In genomic region chr3:16840111-16840444, GRCh38 we compare ENCODE assay signal across 18 cellular contexts.
"Had no signal": no experiment of that assay in that cellular context is flagged by ENCODE, and none has a peak within 500 bp of the region (broad histone marks: within the 10 kb centered on the region; RNA-seq: fewer than 3 reads in every experiment).

No MANE protein-coding gene starts in this region.

- H3K27ac Mint-ChIP-seq: activated CD4-positive, alpha-beta T cell treated with anti-CD3 and anti-CD28 coated beads, Interleukin-2, amount 10 ng/mL, durations not matched to agents 24 days and 14 days; activated naive CD4-positive, alpha-beta T cell treated with anti-CD3 and anti-CD28 coated beads, Interleukin-2, amount 50 U/mL, for 72 hours; memory B cell; natural killer cell treated with Interleukin-12 subunit alpha and Interleukin-12 subunit beta and Interleukin-15 and Interleukin-18, amount 100 ng/mL, for 72 hours; type B pancreatic cell had no signal

- H3K27ac ChIP-seq: prostate gland, suprapubic skin, VCaP had no signal

- H3K9me3 Mint-ChIP-seq: activated naive CD4-positive, alpha-beta T cell treated with anti-CD3 and anti-CD28 coated beads, Interleukin-2, amount 50 U/mL, for 72 hours; central memory CD8-positive, alpha-beta T cell; immature natural killer cell; memory B cell; natural killer cell treated with Interleukin-12 subunit alpha and Interleukin-12 subunit beta and Interleukin-15 and Interleukin-18, amount 100 ng/mL, for 72 hours; type B pancreatic cell had no signal

- H3K36me3 Mint-ChIP-seq: activated naive CD4-positive, alpha-beta T cell treated with anti-CD3 and anti-CD28 coated beads, Interleukin-2, amount 50 U/mL, for 72 hours; brain; immature natural killer cell; memory B cell; natural killer cell treated with Interleukin-12 subunit alpha and Interleukin-12 subunit beta and Interleukin-15 and Interleukin-18, amount 100 ng/mL, for 72 hours; type B pancreatic cell had no signal

- ATAC-seq: activated naive CD4-positive, alpha-beta T cell treated with anti-CD3 and anti-CD28 coated beads, Interleukin-2, amount 50 U/mL, for 72 hours; natural killer cell treated with Interleukin-12 subunit alpha and Interleukin-12 subunit beta and Interleukin-15 and Interleukin-18, amount 100 ng/mL, for 72 hours; stimulated activated naive CD8-positive, alpha-beta T cell treated with anti-CD3 and anti-CD28 coated beads, Interleukin-15, Interleukin-2, amounts not matched to agents 100 U/mL and 50 U/mL, for 24 hours had no signal

- H3K27me3 ChIP-seq: suprapubic skin had no signal

- DNase-seq: activated effector memory CD4-positive, alpha-beta T cell treated with Interleukin-2 at 50 U/mL for 16 hours; amygdala; erythroblast; immature natural killer cell; nucleus accumbens; stimulated activated CD4-positive, alpha-beta T cell treated with anti-CD3 and anti-CD28 coated beads, Interleukin-4, amount 100 ng/mL, for 1 hour; stimulated activated CD8-positive, alpha-beta memory T cell treated with anti-CD3 and anti-CD28 coated beads, Interleukin-4, amount 100 ng/mL, for 48 hours; stimulated activated naive CD8-positive, alpha-beta T cell treated with anti-CD3 and anti-CD28 coated beads, Interleukin-15, Interleukin-2, amounts not matched to agents 100 U/mL and 50 U/mL, for 24 hours had no signal

- H3K4me3 Mint-ChIP-seq: activated CD4-positive, alpha-beta T cell treated with anti-CD3 and anti-CD28 coated beads, Interleukin-2, amount 10 ng/mL, durations not matched to agents 24 days and 14 days; brain; central memory CD8-positive, alpha-beta T cell; memory B cell; natural killer cell treated with Interleukin-12 subunit alpha and Interleukin-12 subunit beta and Interleukin-15 and Interleukin-18, amount 100 ng/mL, for 72 hours; type B pancreatic cell had no signal

- H3K27me3 Mint-ChIP-seq: activated CD4-positive, alpha-beta T cell treated with anti-CD3 and anti-CD28 coated beads, Interleukin-2, amount 10 ng/mL, durations not matched to agents 24 days and 14 days; brain; central memory CD8-positive, alpha-beta T cell; memory B cell; natural killer cell treated with Interleukin-12 subunit alpha and Interleukin-12 subunit beta and Interleukin-15 and Interleukin-18, amount 100 ng/mL, for 72 hours had no signal

- H3K9me3 ChIP-seq: prostate gland, suprapubic skin had no signal
